Comparison of ENCODE assay signal across 30 cellular contexts in the genomic region with DNA sequence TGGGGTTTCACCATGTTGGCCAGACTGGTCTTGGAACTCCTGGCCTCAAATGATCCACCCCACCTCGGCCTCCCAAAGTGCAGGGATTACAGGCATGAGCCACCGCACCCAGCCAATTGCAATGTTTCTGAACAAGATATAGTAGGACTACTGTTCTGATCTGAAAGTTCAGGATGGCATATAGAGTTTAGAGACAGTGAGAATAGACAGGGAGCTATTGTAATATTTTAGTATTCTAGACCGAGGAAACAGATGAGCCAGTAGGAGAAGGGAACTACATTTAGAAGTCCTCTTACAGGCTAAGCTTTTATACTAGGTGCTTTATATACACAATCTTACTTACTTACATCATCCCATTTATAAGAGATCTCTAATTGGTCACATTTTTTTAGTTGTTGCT. TPM values are rescaled to one million over a fixed set of nuclear protein-coding genes. Genes with fewer than 3 reads are reported as not detected.
"Had no signal": no experiment of that assay in that cellular context is flagged by ENCODE, and none has a peak within 500 bp of the region (broad histone marks: within the 10 kb centered on the region; RNA-seq: fewer than 3 reads in every experiment).

No MANE protein-coding gene starts in this region.

- ATAC-seq: activated CD4-positive, CD25-positive, alpha-beta regulatory T cell treated with anti-CD3 and anti-CD28 coated beads, Interleukin-2, amount 50 U/mL, for 24 hours; activated CD8-positive, alpha-beta T cell treated with anti-CD3 and anti-CD28 coated beads for 36 hours; activated T-cell treated with anti-CD3 and anti-CD28 coated beads, Interleukin-2, amount 50 U/mL, for 4 hours; activated T-helper 17 cell treated with anti-CD3 and anti-CD28 coated beads, Interleukin-2, amount 50 U/mL, for 72 hours; esophagus mucosa; T-cell had no signal

- H3K27ac Mint-ChIP-seq: activated B cell treated with CpG ODN at 0.5 μM for 24 hours; activated CD8-positive, alpha-beta T cell treated with anti-CD3 and anti-CD28 coated beads for 36 hours; activated naive CD8-positive, alpha-beta T cell; activated T-helper 17 cell treated with anti-CD3 and anti-CD28 coated beads, Interleukin-2, amount 50 U/mL, for 72 hours; brain; endodermal cell; T-cell; T-helper 1 cell treated with Interleukin-12 subunit alpha and Interleukin-12 subunit beta and Interleukin-4 antibody, amounts not matched to agents 30 μg/mL and 1 μg/mL, for 36 hours had no signal

- H3K9me3 Mint-ChIP-seq: activated T-cell treated with anti-CD3 and anti-CD28 coated beads, Interleukin-2, amount 50 U/mL, for 4 hours; activated T-helper 17 cell treated with anti-CD3 and anti-CD28 coated beads, Interleukin-2, amount 50 U/mL, for 72 hours; T-cell had no signal

- H3K4me3 Mint-ChIP-seq: activated B cell treated with CpG ODN at 0.5 μM for 24 hours; activated CD8-positive, alpha-beta T cell treated with anti-CD3 and anti-CD28 coated beads for 36 hours; activated naive CD8-positive, alpha-beta T cell; activated T-cell treated with anti-CD3 and anti-CD28 coated beads, Interleukin-2, amount 50 U/mL, for 4 hours; activated T-helper 17 cell treated with anti-CD3 and anti-CD28 coated beads, Interleukin-2, amount 50 U/mL, for 72 hours; brain; endodermal cell; T-cell; T-helper 1 cell treated with Interleukin-12 subunit alpha and Interleukin-12 subunit beta and Interleukin-4 antibody, amounts not matched to agents 30 μg/mL and 1 μg/mL, for 36 hours had no signal

- H3K4me1 Mint-ChIP-seq: activated B cell treated with CpG ODN at 0.5 μM for 24 hours, brain had no signal

- H3K27me3 Mint-ChIP-seq: activated B cell treated with CpG ODN at 0.5 μM for 24 hours; activated CD8-positive, alpha-beta T cell treated with anti-CD3 and anti-CD28 coated beads for 36 hours; activated naive CD8-positive, alpha-beta T cell; activated T-helper 17 cell treated with anti-CD3 and anti-CD28 coated beads, Interleukin-2, amount 50 U/mL, for 72 hours; brain; T-cell had no signal

- DNase-seq: activated B cell treated with CpG ODN at 0.5 μM for 24 hours; activated CD4-positive, alpha-beta T cell treated with anti-CD3 and anti-CD28 coated beads for 48 hours; activated CD4-positive, alpha-beta T cell treated with anti-CD3 and anti-CD28 coated beads, Interleukin-2, amount 50 U/mL, for 1 hour; activated CD4-positive, alpha-beta T cell treated with anti-CD3 and anti-CD28 coated beads, Interleukin-2, amount 50 U/mL, for 48 hours; activated CD8-positive, alpha-beta memory T cell treated with anti-CD3 and anti-CD28 coated beads for 24 hours; activated CD8-positive, alpha-beta T cell treated with anti-CD3 and anti-CD28 coated beads for 36 hours; activated effector memory CD4-positive, alpha-beta T cell treated with Interleukin-2 at 50 U/mL for 16 hours; activated gamma-delta T cell treated with Interleukin-2 at 50 U/mL for 16 hours; activated naive CD4-positive, alpha-beta T cell treated with anti-CD3 and anti-CD28 coated beads, Interleukin-2, amount 50 U/mL, for 16 hours; activated naive CD4-positive, alpha-beta T cell treated with Interleukin-2 at 50 U/mL for 16 hours; activated T-cell treated with anti-CD3 and anti-CD28 coated beads, Interleukin-2, amount 50 U/mL, for 4 hours; central memory CD4-positive, alpha-beta T cell; cerebellar nuclear complex; colonic mucosa; dorsolateral prefrontal cortex; effector memory CD4-positive, alpha-beta T cell; endodermal cell; head of caudate nucleus; T-cell; T1000; WERI-Rb-1 had no signal

RNA-seq across cellular contexts. Expression of a gene that starts 39.0 kb away (rescaled TPM):
- total RNA-seq: activated T-helper 17 cell treated with anti-CD3 and anti-CD28 coated beads, Interleukin-2, amount 50 U/mL, for 72 hours; ascending aorta; epithelial cell of proximal tubule; esophagus mucosa; T-helper 2 cell treated with Interferon-gamma antibody and Interleukin-4, amounts not matched to agents 100 ng/mL and 5 ng/mL, for 36 hours had no signal
